1 cellular context compared by ENCODE assay signal in genomic region chr7:10104292-10104691, GRCh38.
TF ChIP-seq lines count a peak whose summit lies in the region.

No MANE protein-coding gene starts in this region.

TF ChIP-seq in GM23338, 12 proteins besides CTCF, POLR2A, EP300 and RAD21 (continued from another document):
- TF ChIP-seq CREB1 (CRISPR knock-in tag; IDR thresholded peaks at IDR 0.05; ENCODE audit: low read depth): no peak
- TF ChIP-seq ZNF462 (CRISPR knock-in tag; IDR thresholded peaks at IDR 0.05): no peak
- TF ChIP-seq STAT1 (IDR thresholded peaks at IDR 0.05; ENCODE audit: unreplicated experiment): no peak
- no peak for TF ChIP-seq EZH2 (IDR thresholded peaks at IDR 0.05; ENCODE audit: low read depth, unreplicated experiment)
- no peak for TF ChIP-seq JUNB (IDR thresholded peaks at IDR 0.05; ENCODE audit: unreplicated experiment)
- TF ChIP-seq NANOG (IDR thresholded peaks at IDR 0.05; ENCODE audit: borderline replicate concordance): no peak
- no peak for TF ChIP-seq ETS1 (IDR thresholded peaks at IDR 0.05)
- TF ChIP-seq ZNF114 (CRISPR knock-in tag; IDR thresholded peaks at IDR 0.05): no peak
- no peak for TF ChIP-seq EZH2phosphoT487 (IDR thresholded peaks at IDR 0.05; ENCODE audit: unreplicated experiment)
TF ChIP-seq in GM23338: peak in this region for 0.
